ENCODE assay signal across 11 cellular contexts in genomic region chr5:56270058-56270457, GRCh38. TPM values are rescaled to one million over a fixed set of nuclear protein-coding genes. Genes with fewer than 3 reads are reported as not detected.
DNase-seq lines count a peak whose midpoint lies in the region; ATAC-seq and TF ChIP-seq lines count a peak whose summit lies in the region.
"Had no signal": no experiment of that assay in that cellular context is flagged by ENCODE, and none has a peak within 500 bp of the region (broad histone marks: within the 10 kb centered on the region; RNA-seq: fewer than 3 reads in every experiment).

No MANE protein-coding gene starts in this region.

- ATAC-seq in activated naive CD4-positive, alpha-beta T cell treated with anti-CD3 and anti-CD28 coated beads, Interleukin-2, amount 50 U/mL, for 72 hours: peak; percentile 59
- ATAC-seq in HG03378 (IDR thresholded peaks at IDR 0.05; ENCODE audit: unreplicated experiment) (peak; percentile 16), sciatic nerve (peak; percentile 66), GM19395 (IDR thresholded peaks at IDR 0.05; ENCODE audit: unreplicated experiment) (no peak)

- H3K27me3 ChIP-seq in WERI-Rb-1 (ENCODE audit: insufficient read depth, low read depth, severe bottlenecking): no peaks in the 10 kb centered on the region

- no peaks in the 10 kb centered on the region for H3K9me3 Mint-ChIP-seq in activated naive CD4-positive, alpha-beta T cell treated with anti-CD3 and anti-CD28 coated beads, Interleukin-2, amount 50 U/mL, for 72 hours
- H3K9me3 Mint-ChIP-seq: T-helper 2 cell treated with Interferon-gamma antibody and Interleukin-4, amounts not matched to agents 5 μg/mL and 100 μg/mL, for 36 hours had no signal

- H3K36me3 ChIP-seq in WERI-Rb-1: no peaks in the 10 kb centered on the region

- H3K9me3 ChIP-seq in WERI-Rb-1 (ENCODE audit: severe bottlenecking): no peaks in the 10 kb centered on the region

- H3K4me3 ChIP-seq in WERI-Rb-1 (ENCODE audit: low read depth, low read length): no peak overlapping the region
- H3K4me3 ChIP-seq: skin epidermis had no signal

- H3K36me3 Mint-ChIP-seq in activated naive CD4-positive, alpha-beta T cell treated with anti-CD3 and anti-CD28 coated beads, Interleukin-2, amount 50 U/mL, for 72 hours: no peaks in the 10 kb centered on the region
- H3K36me3 Mint-ChIP-seq: CD4-positive, alpha-beta memory T cell had no signal

- no peak overlapping the region for H3K27ac ChIP-seq in WERI-Rb-1

- peak overlapping the region in 1 of 2 donors; percentile 80 for H3K27ac Mint-ChIP-seq in activated naive CD4-positive, alpha-beta T cell treated with anti-CD3 and anti-CD28 coated beads, Interleukin-2, amount 50 U/mL, for 72 hours

- DNase-seq in activated naive CD4-positive, alpha-beta T cell treated with anti-CD3 and anti-CD28 coated beads, Interleukin-2, amount 50 U/mL, for 72 hours (ENCODE audit: low spot score in 2 of 2): no peak
- DNase-seq in activated naive CD4-positive, alpha-beta T cell (lab: John Stamatoyannopoulos, UW): no peak
- DNase-seq in WERI-Rb-1 (peak; percentile 26), sciatic nerve (ENCODE audit: low spot score) (no peak), NCI-H1105 treated with DMSO at 0.1 percent for 48 hours (lab: John Stamatoyannopoulos, UW) (no peak), cerebellar nuclear complex (lab: John Stamatoyannopoulos, UW) (no peak)

- TF ChIP-seq CTCF in WERI-Rb-1 (IDR thresholded peaks at IDR 0.05; ENCODE audit: low read depth, low read length): 0 out of 2 replicates have a peak, but pooled peaks have one; percentile 26

- intact Hi-C loops in sciatic nerve (cut with DNase I): loop anchor here (2.0 to 5.0 kb wide), 2 partner anchors 569 to 957 kb away; no protein-coding TSS in a partner anchor

RNA-seq across cellular contexts. Expression of gene ANKRD55, which starts 36.9 kb away (rescaled TPM):
- 1 to 10 TPM; 3.7 to 6.4 TPM for total RNA-seq in activated naive CD4-positive, alpha-beta T cell treated with anti-CD3 and anti-CD28 coated beads, Interleukin-2, amount 50 U/mL, for 72 hours
- not detected for total RNA-seq in sciatic nerve
